15 cellular contexts compared by ENCODE assay signal in genomic region chr4:29081230-29081955, GRCh38.
DNase-seq lines count a peak whose midpoint lies in the region; ATAC-seq and TF ChIP-seq lines count a peak whose summit lies in the region.
"Had no signal": no experiment of that assay in that cellular context is flagged by ENCODE, and none has a peak within 500 bp of the region (broad histone marks: within the 10 kb centered on the region; RNA-seq: fewer than 3 reads in every experiment).

No MANE protein-coding gene starts in this region.

- H3K9me3 ChIP-seq in hepatocyte (ENCODE audit: low read depth) = no peaks in the 10 kb centered on the region
- H3K9me3 ChIP-seq: right atrium auricular region, uterus had no signal

- H3K4me1 ChIP-seq in hepatocyte (ENCODE audit: insufficient read depth) = no peaks in the 10 kb centered on the region
- H3K4me1 ChIP-seq: right atrium auricular region, uterus had no signal

- H3K4me2 ChIP-seq in hepatocyte = no peak overlapping the region
- H3K4me2 ChIP-seq: KMS-11 had no signal

- H3K79me2 ChIP-seq in hepatocyte = no peaks in the 10 kb centered on the region

- 76% methylated on average over 5 of the region's 5 CpGs for WGBS in hepatocyte (ENCODE audit: low lambda C conversion rate, missing lambda C conversion rate)

- no peak overlapping the region for H3K27ac ChIP-seq in VCaP
- no peak overlapping the region for H3K27ac ChIP-seq in hepatocyte
- H3K27ac ChIP-seq: KMS-11, right atrium auricular region, uterus had no signal

- no peak for ATAC-seq in HG02973 (IDR thresholded peaks at IDR 0.05; ENCODE audit: unreplicated experiment)
- ATAC-seq: activated naive CD8-positive, alpha-beta T cell treated with anti-CD3 and anti-CD28 coated beads, Interleukin-2, amount 50 U/mL, for 24 hours had no signal

- no peak overlapping the region for H2AFZ ChIP-seq in hepatocyte

- no peaks in the 10 kb centered on the region for H3K27me3 ChIP-seq in hepatocyte
- H3K27me3 ChIP-seq: right atrium auricular region, uterus had no signal

- H4K20me1 ChIP-seq in hepatocyte (ENCODE audit: insufficient read depth, poor library complexity, severe bottlenecking) = no peaks in the 10 kb centered on the region

- TF ChIP-seq CTCF in VCaP (conservative IDR thresholded peaks at IDR 0.05) (peak; percentile 72), hepatocyte (IDR thresholded peaks at IDR 0.05; ENCODE audit: poor library complexity) (peak; percentile 49)

- H3K36me3 ChIP-seq in hepatocyte (replicated peaks; ENCODE audit: insufficient read depth, low read depth) = no peaks in the 10 kb centered on the region
- H3K36me3 ChIP-seq: right atrium auricular region, uterus had no signal

- no peak overlapping the region for H3K4me3 ChIP-seq in hepatocyte
- H3K4me3 ChIP-seq: lung, right atrium auricular region, uterus had no signal

- H3K9me2 ChIP-seq in hepatocyte (replicated peaks; ENCODE audit: insufficient read depth) = no peaks in the 10 kb centered on the region

- DNase-seq in DMS53 treated with DMSO at 0.1 percent for 48 hours (lab: John Stamatoyannopoulos, UW; ENCODE audit: unreplicated experiment) = peak; percentile 30
- DNase-seq in M059J (ENCODE audit: low read depth) = peak; percentile 10
- DNase-seq in hepatocyte (ENCODE audit: low spot score) = peak; percentile 6
- no peak for DNase-seq in NCI-H2171 treated with DMSO at 0.1 percent for 48 hours (lab: John Stamatoyannopoulos, UW)
- no peak for DNase-seq in SKM-1 treated with dmso at 0.1 percent for 144 hours (lab: John Stamatoyannopoulos, UW; ENCODE audit: unreplicated experiment)
- DNase-seq in amniotic stem cell (lab: John Stamatoyannopoulos, UW) = no peak
- DNase-seq: activated CD4-positive, alpha-beta T cell treated with anti-CD3 and anti-CD28 coated beads for 48 hours; activated naive CD8-positive, alpha-beta T cell treated with anti-CD3 and anti-CD28 coated beads, Interleukin-2, amount 50 U/mL, for 24 hours; SIG-M5; uterus had no signal

Comparison
In these comparisons a context has a peak if more than half of its experiments do, and no peak if none do; other contexts are left out.
1. DNase-seq: peak in DMS53 treated with DMSO at 0.1 percent for 48 hours (single experiment), M059J (single experiment) and hepatocyte (single experiment); none in NCI-H2171 treated with DMSO at 0.1 percent for 48 hours (single experiment), SKM-1 treated with dmso at 0.1 percent for 144 hours (single experiment) and amniotic stem cell (single experiment).